ENCODE assay signal across 20 cellular contexts in genomic region chr1:15051898-15052528, GRCh38.
DNase-seq lines count a peak whose midpoint lies in the region; ATAC-seq and TF ChIP-seq lines count a peak whose summit lies in the region.
"Had no signal": no experiment of that assay in that cellular context is flagged by ENCODE, and none has a peak within 500 bp of the region (broad histone marks: within the 10 kb centered on the region; RNA-seq: fewer than 3 reads in every experiment).

No MANE protein-coding gene starts in this region.

- H3K9me3 Mint-ChIP-seq in activated CD4-positive, alpha-beta T cell treated with anti-CD3 and anti-CD28 coated beads for 36 hours (ENCODE audit: low read depth): no peaks in the 10 kb centered on the region
- no peaks in the 10 kb centered on the region for H3K9me3 Mint-ChIP-seq in activated CD4-positive, alpha-beta T cell treated with anti-CD3 and anti-CD28 coated beads, Interleukin-2, amount 10 ng/mL, durations not matched to agents 24 days and 14 days
- H3K9me3 Mint-ChIP-seq in activated T-helper 17 cell treated with anti-CD3 and anti-CD28 coated beads, Interleukin-2, amount 50 U/mL, for 72 hours: peaks cover 5% of the 10 kb centered on the region
- no peaks in the 10 kb centered on the region for H3K9me3 Mint-ChIP-seq in neural progenitor cell

- TF ChIP-seq CTCF in neural progenitor cell (IDR thresholded peaks at IDR 0.05) (no peak), gastroesophageal sphincter (IDR thresholded peaks at IDR 0.05) (no peak)

- H3K4me1 Mint-ChIP-seq in activated CD4-positive, alpha-beta T cell treated with anti-CD3 and anti-CD28 coated beads for 36 hours: peaks cover 3% of the 10 kb centered on the region
- no peaks in the 10 kb centered on the region for H3K4me1 Mint-ChIP-seq in activated CD4-positive, alpha-beta T cell treated with anti-CD3 and anti-CD28 coated beads, Interleukin-2, amount 10 ng/mL, durations not matched to agents 24 days and 14 days
- no peaks in the 10 kb centered on the region for H3K4me1 Mint-ChIP-seq in activated T-helper 17 cell treated with anti-CD3 and anti-CD28 coated beads, Interleukin-2, amount 50 U/mL, for 72 hours
- no peaks in the 10 kb centered on the region for H3K4me1 Mint-ChIP-seq in neural progenitor cell

- TF ChIP-seq POLR2A in gastroesophageal sphincter (IDR thresholded peaks at IDR 0.05): no peak

- H3K4me3 Mint-ChIP-seq in activated CD4-positive, alpha-beta T cell treated with anti-CD3 and anti-CD28 coated beads for 36 hours: no peak overlapping the region
- H3K4me3 Mint-ChIP-seq in activated CD4-positive, alpha-beta T cell treated with anti-CD3 and anti-CD28 coated beads, Interleukin-2, amount 10 ng/mL, durations not matched to agents 24 days and 14 days: no peak overlapping the region
- no peak overlapping the region for H3K4me3 Mint-ChIP-seq in activated T-helper 17 cell treated with anti-CD3 and anti-CD28 coated beads, Interleukin-2, amount 50 U/mL, for 72 hours
- no peak overlapping the region for H3K4me3 Mint-ChIP-seq in neural progenitor cell

- H3F3A ChIP-seq in neural progenitor cell (ENCODE audit: low read depth): no peaks in the 10 kb centered on the region

- no peak overlapping the region for H3K27ac Mint-ChIP-seq in activated CD4-positive, alpha-beta T cell treated with anti-CD3 and anti-CD28 coated beads for 36 hours
- no peak overlapping the region for H3K27ac Mint-ChIP-seq in activated CD4-positive, alpha-beta T cell treated with anti-CD3 and anti-CD28 coated beads, Interleukin-2, amount 10 ng/mL, durations not matched to agents 24 days and 14 days
- no peak overlapping the region for H3K27ac Mint-ChIP-seq in activated T-helper 17 cell treated with anti-CD3 and anti-CD28 coated beads, Interleukin-2, amount 50 U/mL, for 72 hours
- peak overlapping the region; percentile 18 for H3K27ac Mint-ChIP-seq in neural progenitor cell

- H3K4me2 ChIP-seq in neural progenitor cell: no peak overlapping the region

- no peak overlapping the region for H2AFZ ChIP-seq in neural progenitor cell (replicated peaks)

- H3K79me2 ChIP-seq in neural progenitor cell (ENCODE audit: low read depth): no peaks in the 10 kb centered on the region

- intact Hi-C loops in activated CD4-positive, alpha-beta T cell treated with anti-CD3 and anti-CD28 coated beads for 36 hours (cut with DNase I, micrococcal nuclease): no loop called here
- intact Hi-C loops in activated CD4-positive, alpha-beta T cell treated with anti-CD3 and anti-CD28 coated beads, Interleukin-2, amount 10 ng/mL, durations not matched to agents 24 days and 14 days (cut with micrococcal nuclease): no loop called here

- H3K4me3 ChIP-seq in neural progenitor cell (no peak overlapping the region), gastroesophageal sphincter (no peak overlapping the region)
- H3K4me3 ChIP-seq: GM12878 had no signal

- WGBS in gastroesophageal sphincter (ENCODE audit: low coverage in 1 of 2), 2 donors: 67 to 83% methylated on average over 6 to 7 of the region's 8 CpGs

- peak; percentile 51 for ATAC-seq in activated CD4-positive, alpha-beta T cell treated with anti-CD3 and anti-CD28 coated beads for 36 hours
- peak; percentile 31 for ATAC-seq in activated T-helper 17 cell treated with anti-CD3 and anti-CD28 coated beads, Interleukin-2, amount 50 U/mL, for 72 hours (replicated peaks)
- no peak for ATAC-seq in gastroesophageal sphincter
- ATAC-seq: GM12878, HCT116 had no signal

- H3K27me3 ChIP-seq in neural progenitor cell (no peaks in the 10 kb centered on the region), gastroesophageal sphincter (no peaks in the 10 kb centered on the region)

- peaks cover 6% of the 10 kb centered on the region for H4K20me1 ChIP-seq in neural progenitor cell (ENCODE audit: low read depth)

- CTCF ChIA-PET in activated CD4-positive, alpha-beta T cell treated with anti-CD3 and anti-CD28 coated beads for 36 hours (lab: Charles Lee): interaction anchor here (0.8 kb wide), 1 partner anchor 887 kb away, joined by 3 read pairs; no protein-coding TSS in a partner anchor

- H3K36me3 ChIP-seq in neural progenitor cell: no peaks in the 10 kb centered on the region
- peaks cover 0 to 11% of the 10 kb centered on the region in 2 donors for H3K36me3 ChIP-seq in gastroesophageal sphincter

- no peak overlapping the region for H3K27ac ChIP-seq in neural progenitor cell
- H3K27ac ChIP-seq in gastroesophageal sphincter: no peak overlapping the region

- H3K4me1 ChIP-seq in neural progenitor cell (peaks cover 7% of the 10 kb centered on the region), gastroesophageal sphincter (no peaks in the 10 kb centered on the region)

- DNase-seq in activated CD4-positive, alpha-beta T cell treated with anti-CD3 and anti-CD28 coated beads for 36 hours: peak; percentile 23
- DNase-seq in activated CD4-positive, alpha-beta T cell treated with anti-CD3 and anti-CD28 coated beads, Interleukin-2, amount 10 ng/mL, durations not matched to agents 24 days and 14 days: no peak
- DNase-seq in fibroblast of gingiva (ENCODE audit: low read depth) (peak; percentile 35), neural progenitor cell (ENCODE audit: low spot score) (no peak), T-helper 9 cell (no peak)
- no peak for DNase-seq in stimulated activated CD4-positive, alpha-beta T cell treated with anti-CD3 and anti-CD28 coated beads, Interleukin-12 subunit alpha, Interleukin-12 subunit beta, amount 100 ng/mL, for 4 hours
- DNase-seq: 8988T, C1 segment of cervical spinal cord, DND-41, GDM1, KG1, NCI-H1436, NCI-H2029, NCI-H2171 treated with DMSO at 0.1 percent for 48 hours, NCI-H446 treated with DMSO at 0.1 percent for 48 hours, RPMI8226 had no signal

- H3K9me3 ChIP-seq in neural progenitor cell (ENCODE audit: low read depth): no peaks in the 10 kb centered on the region
- H3K9me3 ChIP-seq in gastroesophageal sphincter: no peaks in the 10 kb centered on the region

- H3K27me3 Mint-ChIP-seq in activated CD4-positive, alpha-beta T cell treated with anti-CD3 and anti-CD28 coated beads for 36 hours: no peaks in the 10 kb centered on the region
- H3K27me3 Mint-ChIP-seq in activated CD4-positive, alpha-beta T cell treated with anti-CD3 and anti-CD28 coated beads, Interleukin-2, amount 10 ng/mL, durations not matched to agents 24 days and 14 days: no peaks in the 10 kb centered on the region
- peaks cover 4% of the 10 kb centered on the region for H3K27me3 Mint-ChIP-seq in activated T-helper 17 cell treated with anti-CD3 and anti-CD28 coated beads, Interleukin-2, amount 50 U/mL, for 72 hours
- H3K27me3 Mint-ChIP-seq in neural progenitor cell (ENCODE audit: insufficient read depth, low read depth): no peaks in the 10 kb centered on the region

- H3K36me3 Mint-ChIP-seq in activated CD4-positive, alpha-beta T cell treated with anti-CD3 and anti-CD28 coated beads for 36 hours (ENCODE audit: low read depth): no peaks in the 10 kb centered on the region
- H3K36me3 Mint-ChIP-seq in activated CD4-positive, alpha-beta T cell treated with anti-CD3 and anti-CD28 coated beads, Interleukin-2, amount 10 ng/mL, durations not matched to agents 24 days and 14 days (ENCODE audit: low read depth): no peaks in the 10 kb centered on the region
- no peaks in the 10 kb centered on the region for H3K36me3 Mint-ChIP-seq in activated T-helper 17 cell treated with anti-CD3 and anti-CD28 coated beads, Interleukin-2, amount 50 U/mL, for 72 hours (ENCODE audit: low read depth)
- peaks cover 3% of the 10 kb centered on the region for H3K36me3 Mint-ChIP-seq in neural progenitor cell

- no peak for TF ChIP-seq EP300 in gastroesophageal sphincter (IDR thresholded peaks at IDR 0.05)

- POLR2A ChIA-PET in activated CD4-positive, alpha-beta T cell treated with anti-CD3 and anti-CD28 coated beads for 36 hours (lab: Charles Lee): no interaction called here

- no peak overlapping the region for H3K9ac ChIP-seq in neural progenitor cell

Comparison
In these comparisons a context has a peak if more than half of its experiments do, and no peak if none do; other contexts are left out.
1. DNase-seq: peak in activated CD4-positive, alpha-beta T cell treated with anti-CD3 and anti-CD28 coated beads for 36 hours (single experiment) and fibroblast of gingiva (single experiment); none in activated CD4-positive, alpha-beta T cell treated with anti-CD3 and anti-CD28 coated beads, Interleukin-2, amount 10 ng/mL, durations not matched to agents 24 days and 14 days (single experiment), neural progenitor cell (single experiment), stimulated activated CD4-positive, alpha-beta T cell treated with anti-CD3 and anti-CD28 coated beads, Interleukin-12 subunit alpha, Interleukin-12 subunit beta, amount 100 ng/mL, for 4 hours (single experiment) and T-helper 9 cell (single experiment).